2 cellular contexts compared by ENCODE assay signal in the genomic region with DNA sequence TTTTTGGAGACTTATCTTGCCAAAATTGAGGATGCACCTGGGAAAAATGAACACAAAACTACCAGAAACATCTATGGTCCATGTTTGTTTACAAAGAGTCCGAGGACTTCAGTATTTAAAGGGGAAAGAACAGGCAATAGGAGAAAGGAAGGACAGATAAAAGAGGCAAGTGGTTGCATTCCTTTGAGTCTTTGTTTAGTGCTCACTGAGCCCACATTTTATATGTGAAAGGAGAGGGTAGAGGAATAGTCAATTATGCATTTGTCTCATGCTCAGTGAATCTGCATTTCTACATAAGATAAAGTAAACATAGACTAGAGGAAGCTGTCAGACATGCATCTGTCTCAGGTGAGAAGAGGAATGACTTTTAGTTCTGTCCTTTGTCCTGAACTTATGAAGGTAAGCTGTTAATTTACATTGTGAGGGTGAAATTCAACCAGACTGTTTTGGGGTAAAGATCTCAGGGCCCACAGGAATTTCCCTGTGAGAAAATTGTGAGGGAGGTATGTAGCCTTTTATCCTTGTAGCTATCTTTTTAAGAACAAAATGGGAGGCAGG.
A peak's percentile ranks its signal among the peaks of the same experiment; 100 is the strongest.
TF ChIP-seq lines count a peak whose summit lies in the region.

No MANE protein-coding gene starts in this region.

TF ChIP-seq in GM23338, 12 proteins besides CTCF, POLR2A, EP300 and RAD21:
- TF ChIP-seq JUNB (IDR thresholded peaks at IDR 0.05; ENCODE audit: unreplicated experiment) (no peak), ZNF331 (CRISPR knock-in tag; IDR thresholded peaks at IDR 0.05; ENCODE audit: low read depth) (no peak), POLR2AphosphoS5 (IDR thresholded peaks at IDR 0.05; ENCODE audit: low read depth) (no peak), EZH2phosphoT487 (IDR thresholded peaks at IDR 0.05; ENCODE audit: unreplicated experiment) (no peak), CREB1 (CRISPR knock-in tag; IDR thresholded peaks at IDR 0.05; ENCODE audit: low read depth) (no peak), ZNF114 (CRISPR knock-in tag; IDR thresholded peaks at IDR 0.05) (no peak)
- TF ChIP-seq, protein P1, sequence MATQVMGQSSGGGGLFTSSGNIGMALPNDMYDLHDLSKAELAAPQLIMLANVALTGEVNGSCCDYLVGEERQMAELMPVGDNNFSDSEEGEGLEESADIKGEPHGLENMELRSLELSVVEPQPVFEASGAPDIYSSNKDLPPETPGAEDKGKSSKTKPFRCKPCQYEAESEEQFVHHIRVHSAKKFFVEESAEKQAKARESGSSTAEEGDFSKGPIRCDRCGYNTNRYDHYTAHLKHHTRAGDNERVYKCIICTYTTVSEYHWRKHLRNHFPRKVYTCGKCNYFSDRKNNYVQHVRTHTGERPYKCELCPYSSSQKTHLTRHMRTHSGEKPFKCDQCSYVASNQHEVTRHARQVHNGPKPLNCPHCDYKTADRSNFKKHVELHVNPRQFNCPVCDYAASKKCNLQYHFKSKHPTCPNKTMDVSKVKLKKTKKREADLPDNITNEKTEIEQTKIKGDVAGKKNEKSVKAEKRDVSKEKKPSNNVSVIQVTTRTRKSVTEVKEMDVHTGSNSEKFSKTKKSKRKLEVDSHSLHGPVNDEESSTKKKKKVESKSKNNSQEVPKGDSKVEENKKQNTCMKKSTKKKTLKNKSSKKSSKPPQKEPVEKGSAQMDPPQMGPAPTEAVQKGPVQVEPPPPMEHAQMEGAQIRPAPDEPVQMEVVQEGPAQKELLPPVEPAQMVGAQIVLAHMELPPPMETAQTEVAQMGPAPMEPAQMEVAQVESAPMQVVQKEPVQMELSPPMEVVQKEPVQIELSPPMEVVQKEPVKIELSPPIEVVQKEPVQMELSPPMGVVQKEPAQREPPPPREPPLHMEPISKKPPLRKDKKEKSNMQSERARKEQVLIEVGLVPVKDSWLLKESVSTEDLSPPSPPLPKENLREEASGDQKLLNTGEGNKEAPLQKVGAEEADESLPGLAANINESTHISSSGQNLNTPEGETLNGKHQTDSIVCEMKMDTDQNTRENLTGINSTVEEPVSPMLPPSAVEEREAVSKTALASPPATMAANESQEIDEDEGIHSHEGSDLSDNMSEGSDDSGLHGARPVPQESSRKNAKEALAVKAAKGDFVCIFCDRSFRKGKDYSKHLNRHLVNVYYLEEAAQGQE (IDR thresholded peaks at IDR 0.05; ENCODE audit: unreplicated experiment), result peak; percentile 52

TF ChIP-seq in H1, 55 proteins besides CTCF, POLR2A, EP300 and RAD21:
- no peak for TF ChIP-seq GTF2F1 (IDR thresholded peaks at IDR 0.05; ENCODE audit: borderline replicate concordance, low read depth, low read length)
- TF ChIP-seq HDAC2 (IDR thresholded peaks at IDR 0.05; ENCODE audit: borderline replicate concordance in 1 of 2, low read depth in 2 of 2, low read length in 2 of 2), result 0 out of 4 replicates have a peak, but pooled peaks of 1 of the 2 experiments have one; percentile 21
